In the genomic region with DNA sequence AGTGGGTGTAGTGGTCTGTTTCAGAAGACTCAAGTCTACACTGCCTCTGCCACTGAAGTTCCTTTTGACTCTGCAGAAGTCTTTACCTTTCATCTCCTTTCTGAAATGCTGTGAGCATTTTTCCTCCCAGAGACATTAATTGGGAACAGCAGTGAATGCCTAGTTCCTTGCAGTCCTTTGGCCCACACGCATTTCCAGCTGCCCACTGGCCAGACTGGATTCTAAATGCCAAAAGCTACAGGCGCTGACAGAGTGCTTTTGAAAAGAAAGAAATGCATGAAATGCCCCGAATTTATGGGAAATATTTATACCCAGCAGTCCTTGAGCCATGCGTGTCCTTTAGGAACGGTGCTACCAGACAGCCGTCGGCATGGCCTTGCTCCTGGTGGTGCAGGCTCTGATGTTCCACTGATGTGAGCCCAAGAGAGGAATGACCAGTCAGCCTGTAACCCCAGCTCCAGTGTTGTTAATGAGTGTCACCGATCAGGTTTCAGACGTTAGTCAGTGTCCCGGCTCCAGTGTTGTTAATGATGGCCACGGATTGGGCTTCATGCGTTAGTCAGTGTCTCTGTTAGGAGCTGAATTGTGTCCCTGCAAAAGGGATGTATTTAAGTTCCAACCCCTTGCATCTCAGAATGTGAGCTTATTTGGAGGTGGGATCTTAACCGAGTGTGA, we compare ENCODE assay signal across 22 cellular contexts.
DNase-seq lines count a peak whose midpoint lies in the region; ATAC-seq and TF ChIP-seq lines count a peak whose summit lies in the region.
"Had no signal": no experiment of that assay in that cellular context is flagged by ENCODE, and none has a peak within 500 bp of the region (broad histone marks: within the 10 kb centered on the region; RNA-seq: fewer than 3 reads in every experiment).

No MANE protein-coding gene starts in this region.

- H3K4me1 ChIP-seq in adipocyte (ENCODE audit: control insufficient read depth, insufficient read depth, low read length) = peaks cover 2% of the 10 kb centered on the region
- H3K4me1 ChIP-seq in gastrocnemius medialis = peaks cover 0 to 4% of the 10 kb centered on the region in 2 donors
- H3K4me1 ChIP-seq in A673 (ENCODE audit: insufficient read depth, low read length, poor library complexity, severe bottlenecking) = no peaks in the 10 kb centered on the region
- H3K4me1 ChIP-seq: Caco-2 had no signal

- no peaks in the 10 kb centered on the region for H3K36me3 ChIP-seq in adipocyte (ENCODE audit: control insufficient read depth, insufficient read depth, low read length, severe bottlenecking)
- H3K36me3 ChIP-seq in gastrocnemius medialis = no peaks in the 10 kb centered on the region
- no peaks in the 10 kb centered on the region for H3K36me3 ChIP-seq in A673 (ENCODE audit: insufficient read depth, low read length, poor library complexity, severe bottlenecking)

- H3K9me3 ChIP-seq in adipocyte (ENCODE audit: control insufficient read depth, low read length) = no peaks in the 10 kb centered on the region
- H3K9me3 ChIP-seq in gastrocnemius medialis = no peaks in the 10 kb centered on the region
- no peaks in the 10 kb centered on the region for H3K9me3 ChIP-seq in A673 (ENCODE audit: low read depth, low read length, poor library complexity, severe bottlenecking)
- H3K9me3 ChIP-seq: Caco-2 had no signal

- no peak for TF ChIP-seq CTCF in gastrocnemius medialis (IDR thresholded peaks at IDR 0.05 in 4 of 5, conservative IDR thresholded peaks at IDR 0.05 in 1 of 5)
- no peak for TF ChIP-seq CTCF in A673 (conservative IDR thresholded peaks at IDR 0.05; ENCODE audit: low read depth, low read length)

- intact Hi-C loops in gastrocnemius medialis (cut with DNase I; ENCODE audit: low total_unique reads) (no loop called here), A673 (cut with micrococcal nuclease; ENCODE audit: unreplicated experiment) (no loop called here)

- DNase-seq in GM04503 (ENCODE audit: low read depth) (peak; percentile 15), adipocyte (ENCODE audit: low read depth) (peak; percentile 11), kidney tubule cell (ENCODE audit: low spot score) (peak; percentile 55), gastrocnemius medialis (peak; percentile 17 to 34), A673 (ENCODE audit: low spot score) (no peak), HEK293T (ENCODE audit: extremely low spot score) (no peak)
- DNase-seq: Caco-2; CD4-positive, alpha-beta T cell; DMS153; GDM1; HFFc6; NCI-H1417; NCI-H187; NCI-H345; NCI-H526 treated with DMSO at 0.1 percent for 48 hours; Right ventricle myocardium superior had no signal

- POLR2A ChIA-PET in A673 (lab: Charles Lee; ENCODE audit: low non-redundant PET) = no interaction called here
- POLR2A ChIA-PET in HEK293T (lab: Yijun Ruan, JAX) = no interaction called here

- no peak for TF ChIP-seq POLR2A in gastrocnemius medialis (IDR thresholded peaks at IDR 0.05)

- H3K4me3 ChIP-seq in adipocyte (ENCODE audit: low read length) (no peak overlapping the region), gastrocnemius medialis (no peak overlapping the region), A673 (ENCODE audit: low read depth, low read length, poor library complexity, severe bottlenecking) (no peak overlapping the region)
- H3K4me3 ChIP-seq: GM12878, SK-N-MC had no signal

- H3K27me3 ChIP-seq in adipocyte (replicated peaks; ENCODE audit: control insufficient read depth, insufficient read depth, low read length) = no peaks in the 10 kb centered on the region
- H3K27me3 ChIP-seq in gastrocnemius medialis = no peaks in the 10 kb centered on the region
- H3K27me3 ChIP-seq in A673 (replicated peaks; ENCODE audit: insufficient read depth, low read depth, low read length, poor library complexity) = no peaks in the 10 kb centered on the region

- ATAC-seq in gastrocnemius medialis (peak; percentile 87 to 98), HG03135 (IDR thresholded peaks at IDR 0.05; ENCODE audit: unreplicated experiment) (no peak), GM18519 (IDR thresholded peaks at IDR 0.05; ENCODE audit: low FRiP score, unreplicated experiment) (no peak)
- ATAC-seq: GM12878 had no signal

- H3K27ac ChIP-seq in gastrocnemius medialis = no peak overlapping the region
- no peak overlapping the region for H3K27ac ChIP-seq in A673 (ENCODE audit: low read depth, low read length, poor library complexity, severe bottlenecking)
- H3K27ac ChIP-seq: HL-60, KMS-11, SK-N-MC had no signal

- H3K9ac ChIP-seq in adipocyte (ENCODE audit: low read length) = no peak overlapping the region
- H3K9ac ChIP-seq: KMS-11 had no signal

- in situ Hi-C loops in gastrocnemius medialis (cut with MboI; ENCODE audit: low sequenced_read_pairs in 4 of 4) = no loop called here

- BruUV-seq in A673 (replicated peaks; lab: Mats Ljungman, UMichigan) = no TSS peak

- CTCF ChIA-PET in A673 (lab: Charles Lee) (no interaction called here), HEK293T (lab: Yijun Ruan, JAX) (no interaction called here)

TF ChIP-seq in HEK293T, 16 proteins besides CTCF, POLR2A, EP300 and RAD21:
- no peak for TF ChIP-seq HDGF (IDR thresholded peaks at IDR 0.05; ENCODE audit: borderline replicate concordance)
- TF ChIP-seq FOXA1 (IDR thresholded peaks at IDR 0.05) = no peak
- TF ChIP-seq CTBP1 (IDR thresholded peaks at IDR 0.05; ENCODE audit: borderline replicate concordance) = no peak
- TF ChIP-seq NFRKB (IDR thresholded peaks at IDR 0.05) = no peak
- TF ChIP-seq BHLHE40 (IDR thresholded peaks at IDR 0.05; ENCODE audit: borderline replicate concordance) = no peak
- TF ChIP-seq ELF4 (IDR thresholded peaks at IDR 0.05) = no peak
- TF ChIP-seq FOXK2 (IDR thresholded peaks at IDR 0.05) = no peak
- TF ChIP-seq LEF1 (IDR thresholded peaks at IDR 0.05; ENCODE audit: borderline replicate concordance) = no peak
- no peak for TF ChIP-seq ZNF384 (IDR thresholded peaks at IDR 0.05)
- no peak for TF ChIP-seq ARNT (IDR thresholded peaks at IDR 0.05)
- TF ChIP-seq SP1 (IDR thresholded peaks at IDR 0.05) = no peak
- TF ChIP-seq, protein P1, sequence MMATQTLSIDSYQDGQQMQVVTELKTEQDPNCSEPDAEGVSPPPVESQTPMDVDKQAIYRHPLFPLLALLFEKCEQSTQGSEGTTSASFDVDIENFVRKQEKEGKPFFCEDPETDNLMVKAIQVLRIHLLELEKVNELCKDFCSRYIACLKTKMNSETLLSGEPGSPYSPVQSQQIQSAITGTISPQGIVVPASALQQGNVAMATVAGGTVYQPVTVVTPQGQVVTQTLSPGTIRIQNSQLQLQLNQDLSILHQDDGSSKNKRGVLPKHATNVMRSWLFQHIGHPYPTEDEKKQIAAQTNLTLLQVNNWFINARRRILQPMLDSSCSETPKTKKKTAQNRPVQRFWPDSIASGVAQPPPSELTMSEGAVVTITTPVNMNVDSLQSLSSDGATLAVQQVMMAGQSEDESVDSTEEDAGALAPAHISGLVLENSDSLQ (IDR thresholded peaks at IDR 0.05) = no peak
- TF ChIP-seq SUZ12 (IDR thresholded peaks at IDR 0.05) = no peak
- TF ChIP-seq L3MBTL2 (conservative IDR thresholded peaks at IDR 0.05) = no peak
- no peak for TF ChIP-seq TARDBP (IDR thresholded peaks at IDR 0.05)

Comparison
In these comparisons a context has a peak if more than half of its experiments do, and no peak if none do; other contexts are left out.
1. DNase-seq: peak in GM04503 (single experiment), adipocyte (single experiment), kidney tubule cell (single experiment) and gastrocnemius medialis (2 of 2); none in A673 (single experiment) and HEK293T (single experiment).
2. ATAC-seq: peak in gastrocnemius medialis (2 of 2); none in HG03135 (single experiment) and GM18519 (single experiment).